Comparison of ENCODE assay signal across 30 cellular contexts in the genomic region with DNA sequence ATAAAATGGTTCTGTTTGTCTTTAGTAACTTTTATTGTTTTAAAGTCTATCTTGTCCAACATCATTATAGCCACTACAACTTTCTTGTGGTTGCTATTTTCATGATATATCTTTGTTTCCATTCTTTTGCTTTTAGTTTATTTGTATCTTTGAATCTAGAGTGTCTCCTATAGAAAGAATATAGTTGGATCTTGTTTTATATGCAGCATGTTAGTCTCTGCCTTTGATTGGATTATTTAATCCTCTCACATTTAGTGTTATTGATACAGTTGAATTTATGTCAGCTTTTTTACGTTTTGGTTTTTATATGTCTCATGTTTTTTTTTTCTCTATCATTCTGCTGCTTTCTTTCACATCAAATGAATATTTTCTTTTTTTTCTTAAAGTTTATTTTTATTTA.
"Had no signal": no experiment of that assay in that cellular context is flagged by ENCODE, and none has a peak within 500 bp of the region (broad histone marks: within the 10 kb centered on the region; RNA-seq: fewer than 3 reads in every experiment).

No MANE protein-coding gene starts in this region.

- H3K79me2 ChIP-seq: parathyroid adenoma had no signal

- H3K4me1 ChIP-seq: parathyroid adenoma, psoas muscle, right lobe of liver, sigmoid colon, stomach, thyroid gland, tibial nerve, upper lobe of left lung, vagina had no signal

- H3K27me3 ChIP-seq: neutrophil, right lobe of liver, sigmoid colon, stomach, thyroid gland, tibial nerve, upper lobe of left lung, vagina had no signal

- H3K36me3 Mint-ChIP-seq: stimulated activated effector memory CD8-positive, alpha-beta T cell treated with anti-CD3 and anti-CD28 coated beads, Interleukin-12 subunit alpha, Interleukin-12 subunit beta, amount 100 ng/mL, for 72 hours had no signal

- H3K4me1 Mint-ChIP-seq: nephron progenitor cell; neural crest cell; stimulated activated effector memory CD8-positive, alpha-beta T cell treated with anti-CD3 and anti-CD28 coated beads, Interleukin-12 subunit alpha, Interleukin-12 subunit beta, amount 100 ng/mL, for 72 hours; stimulated activated naive B cell treated with anti-CD40 and anti-IgM and Interleukin-4, amounts not matched to agents 10 μg/mL and 1 μg/mL and 100 μg/mL, for 72 hours had no signal

- H3K36me3 ChIP-seq: neutrophil, right lobe of liver, sigmoid colon, stomach, thoracic aorta, thyroid gland, tibial nerve, upper lobe of left lung, vagina had no signal

- H3K27ac ChIP-seq: neutrophil, parathyroid adenoma, psoas muscle, right lobe of liver, sigmoid colon, stomach, thoracic aorta, thyroid gland, tibial nerve, upper lobe of left lung, vagina had no signal

- H3K9ac ChIP-seq: parathyroid adenoma had no signal

- H3K27me3 Mint-ChIP-seq: naive thymus-derived CD8-positive, alpha-beta T cell; progenitor cell of endocrine pancreas; stimulated activated naive CD8-positive, alpha-beta T cell treated with anti-CD3 and anti-CD28 coated beads, Interleukin-15, Interleukin-2, amounts not matched to agents 100 ng/mL and 50 ng/mL, for 24 hours had no signal

- H3K9me3 ChIP-seq: neutrophil, right lobe of liver, sigmoid colon, thoracic aorta, thyroid gland, vagina had no signal

- DNase-seq: naive thymus-derived CD8-positive, alpha-beta T cell; nephron progenitor cell; nucleus accumbens; posterior cingulate gyrus; psoas muscle; right cardiac atrium; right lobe of liver; sigmoid colon; small intestine; stimulated activated CD4-positive, alpha-beta T cell treated with anti-CD3 and anti-CD28 coated beads, Interleukin-15, amount 100 ng/mL, for 24 hours; stimulated activated CD4-positive, alpha-beta T cell treated with anti-CD3 and anti-CD28 coated beads, Interleukin-2, amount 100 ng/mL, for 24 hours; stimulated activated CD4-positive, alpha-beta T cell treated with anti-CD3 and anti-CD28 coated beads, Interleukin-2, amount 100 ng/mL, for 48 hours; stimulated activated CD4-positive, alpha-beta T cell treated with anti-CD3 and anti-CD28 coated beads, Interleukin-4, amount 100 ng/mL, for 24 hours; stimulated activated naive B cell treated with anti-CD40 and anti-IgM and Interleukin-4, amounts not matched to agents 10 μg/mL and 1 μg/mL and 100 μg/mL, for 72 hours; stimulated activated naive CD4-positive, alpha-beta T cell treated with Interleukin-2 at 50 U/mL for 16 hours; stomach; thyroid gland; trophoblast cell; upper lobe of left lung had no signal

- H3K4me3 ChIP-seq: psoas muscle, right lobe of liver, sigmoid colon, stomach, thoracic aorta, thyroid gland, tibial nerve, upper lobe of left lung, vagina had no signal

- FAIRE-seq: small intestine, urothelium cell line had no signal

- H3K4me3 Mint-ChIP-seq: naive thymus-derived CD8-positive, alpha-beta T cell; natural killer cell treated with Interleukin-12 subunit alpha and Interleukin-12 subunit beta and Interleukin-15 and Interleukin-18, amount 100 ng/mL, for 72 hours; nephron progenitor cell; neural crest cell; stimulated activated effector memory CD8-positive, alpha-beta T cell treated with anti-CD3 and anti-CD28 coated beads, Interleukin-12 subunit alpha, Interleukin-12 subunit beta, amount 100 ng/mL, for 72 hours; stimulated activated naive B cell treated with anti-CD40 and anti-IgM and Interleukin-4, amounts not matched to agents 10 μg/mL and 1 μg/mL and 100 μg/mL, for 72 hours; stimulated activated naive CD8-positive, alpha-beta T cell treated with anti-CD3 and anti-CD28 coated beads, Interleukin-15, Interleukin-2, amounts not matched to agents 100 ng/mL and 50 ng/mL, for 24 hours had no signal

- ATAC-seq: naive thymus-derived CD8-positive, alpha-beta T cell; natural killer cell treated with Interleukin-12 subunit alpha and Interleukin-12 subunit beta and Interleukin-15 and Interleukin-18, amount 100 ng/mL, for 72 hours; psoas muscle; right cardiac atrium; right lobe of liver; stimulated activated effector memory CD8-positive, alpha-beta T cell treated with anti-CD3 and anti-CD28 coated beads, Interleukin-12 subunit alpha, Interleukin-12 subunit beta, amount 100 ng/mL, for 72 hours; stimulated activated naive B cell treated with anti-CD40 and anti-IgM and Interleukin-4, amounts not matched to agents 10 μg/mL and 1 μg/mL and 100 μg/mL, for 72 hours had no signal

- H3K27ac Mint-ChIP-seq: nephron progenitor cell; progenitor cell of endocrine pancreas; stimulated activated effector memory CD8-positive, alpha-beta T cell treated with anti-CD3 and anti-CD28 coated beads, Interleukin-12 subunit alpha, Interleukin-12 subunit beta, amount 100 ng/mL, for 72 hours; stimulated activated naive B cell treated with anti-CD40 and anti-IgM and Interleukin-4, amounts not matched to agents 10 μg/mL and 1 μg/mL and 100 μg/mL, for 72 hours; stimulated activated naive CD8-positive, alpha-beta T cell treated with anti-CD3 and anti-CD28 coated beads, Interleukin-15, Interleukin-2, amounts not matched to agents 100 ng/mL and 50 ng/mL, for 24 hours had no signal

- H2AFZ ChIP-seq: parathyroid adenoma had no signal
